In genomic region chr12:52036587-52037171, GRCh38 we compare ENCODE assay signal across 8 cellular contexts. TPM values are rescaled to one million over a fixed set of nuclear protein-coding genes. Genes with fewer than 3 reads are reported as not detected.
DNase-seq lines count a peak whose midpoint lies in the region; ATAC-seq, FAIRE-seq and TF ChIP-seq lines count a peak whose summit lies in the region.

No MANE protein-coding gene starts in this region.

- H3K36me3 ChIP-seq in keratinocyte (ENCODE audit: control insufficient read depth in 2 of 2, extremely low read depth in 1 of 2, insufficient read depth in 2 of 2, low read length in 2 of 2), result no peaks in the 10 kb centered on the region

- peak; percentile 70 for ATAC-seq in central memory CD8-positive, alpha-beta T cell (replicated peaks; ENCODE audit: extremely low read depth, poor library complexity, severe bottlenecking)

- TF ChIP-seq CTCF in keratinocyte (optimal IDR thresholded peaks at IDR 0.05 in 1 of 3, IDR thresholded peaks at IDR 0.05 in 1 of 3, conservative IDR thresholded peaks at IDR 0.05 in 1 of 3; ENCODE audit: extremely low read depth in 1 of 3, insufficient read depth in 2 of 3, low read length in 3 of 3), result no peak

- H3K79me2 ChIP-seq in keratinocyte (ENCODE audit: control insufficient read depth, insufficient read depth, low read length), result no peaks in the 10 kb centered on the region

- FAIRE-seq in keratinocyte (lab: Jason Lieb, UNC), result no peak

- H3K4me3 Mint-ChIP-seq in central memory CD8-positive, alpha-beta T cell, result peak overlapping the region; percentile 52

- no peaks in the 10 kb centered on the region for H3K27me3 Mint-ChIP-seq in central memory CD8-positive, alpha-beta T cell

- peak overlapping the region; percentile 73 for H3K4me2 ChIP-seq in keratinocyte (ENCODE audit: control insufficient read depth, extremely low read depth, insufficient read depth, low read depth, low read length)

- H3K9me1 ChIP-seq in keratinocyte (ENCODE audit: control insufficient read depth, extremely low read depth, insufficient read depth, low read length), result no peaks in the 10 kb centered on the region

- H4K20me1 ChIP-seq in keratinocyte (ENCODE audit: control insufficient read depth, extremely low read depth, insufficient read depth, low read length), result no peaks in the 10 kb centered on the region

- H3K36me3 Mint-ChIP-seq in central memory CD8-positive, alpha-beta T cell (ENCODE audit: insufficient read depth), result peaks cover 5% of the 10 kb centered on the region

- dilution Hi-C loops in keratinocyte (cut with MboI; ENCODE audit: extremely low pct_ligation_motif_present, low sequenced_read_pairs), result no loop called here

- peak overlapping the region in 2 of 3 experiments; percentile 49 to 52 for H3K4me3 ChIP-seq in keratinocyte (ENCODE audit: control insufficient read depth in 2 of 3, extremely low read depth in 1 of 3, insufficient read depth in 2 of 3, low read depth in 1 of 3, low read length in 3 of 3)

- no peaks in the 10 kb centered on the region for H3K9me3 ChIP-seq in keratinocyte (ENCODE audit: control insufficient read depth, low read depth, low read length)

- no peaks in the 10 kb centered on the region for H3K9me3 Mint-ChIP-seq in central memory CD8-positive, alpha-beta T cell

- H3K4me1 Mint-ChIP-seq in central memory CD8-positive, alpha-beta T cell, result peaks cover 22% of the 10 kb centered on the region

- H3K27ac ChIP-seq in keratinocyte (ENCODE audit: control insufficient read depth, insufficient read depth, low read length), result peak overlapping the region; percentile 28

- H3K27me3 ChIP-seq in keratinocyte (ENCODE audit: control insufficient read depth, extremely low read depth, insufficient read depth, low read length), result peaks cover 13% of the 10 kb centered on the region

- DNase-seq in DMS153 (lab: John Stamatoyannopoulos, UW) (peak; percentile 63), GOT3 (lab: John Stamatoyannopoulos, UW) (peak; percentile 22), NCI-H1417 treated with DMSO at 0.1 percent for 48 hours (lab: John Stamatoyannopoulos, UW) (peak; percentile 1), keratinocyte (ENCODE audit: low read depth, low spot score) (no peak), DMS79 treated with DMSO at 0.1 percent for 48 hours (lab: John Stamatoyannopoulos, UW) (no peak)
- DNase-seq in activated CD4-positive, CD25-positive, alpha-beta regulatory T cell treated with anti-CD3 and anti-CD28 coated beads, Interleukin-2, amount 50 U/mL, for 72 hours, result peak; percentile 78
- peak; percentile 69 to 81 for DNase-seq in central memory CD8-positive, alpha-beta T cell (ENCODE audit: low spot score in 2 of 2)
- peak; percentile 68 to 82 for DNase-seq in stimulated activated CD4-positive, alpha-beta T cell treated with anti-CD3 and anti-CD28 coated beads, Interleukin-15, amount 100 ng/mL, for 1 hour (ENCODE audit: low read depth in 1 of 2, low spot score in 1 of 2)

- peak overlapping the region; percentile 71 for H3K27ac Mint-ChIP-seq in central memory CD8-positive, alpha-beta T cell (ENCODE audit: low read depth)

- H3K4me1 ChIP-seq in keratinocyte (ENCODE audit: control insufficient read depth, extremely low read depth, insufficient read depth, low read length), result peaks cover 22% of the 10 kb centered on the region

- peak overlapping the region; percentile 77 for H3K9ac ChIP-seq in keratinocyte (ENCODE audit: control insufficient read depth, extremely low read depth, insufficient read depth, low read length)

- H2AFZ ChIP-seq in keratinocyte (ENCODE audit: control insufficient read depth, low read length), result peak overlapping the region; percentile 36

RNA-seq across cellular contexts. Expression of gene NR4A1, which starts 14.6 kb away (rescaled TPM):
- 0.69 to 7.8 TPM (median 3.9 TPM) in 3 replicates for polyA plus RNA-seq in keratinocyte
- polyA plus RNA-seq in keratinocyte (2011; ENCODE audit: low read depth), result 0.72 TPM
- 1.0 and 2.7 TPM in 2 replicates for polyA plus RNA-seq in keratinocyte (2011; cell fraction: cytosol; rRNA removed)
- polyA plus RNA-seq in keratinocyte (2011; cell fraction: nucleus; rRNA removed), result 54.7 and 94.3 TPM in 2 replicates
- 0.70 and 5.4 TPM in 2 replicates for polyA plus RNA-seq in keratinocyte (2012; ENCODE audit: low replicate concordance)
- 0.95 to 9.3 TPM (median 5.6 TPM) in 3 replicates for polyA minus RNA-seq in keratinocyte
- 7.7 TPM for polyA minus RNA-seq in keratinocyte (2011; cell fraction: cytosol; rRNA and poly(A)+ RNA removed)
- polyA minus RNA-seq in keratinocyte (2011; cell fraction: nucleus; rRNA and poly(A)+ RNA removed), result 45.2 and 46.1 TPM in 2 replicates

RNA-seq across cellular contexts. Expression of gene TAMALIN, which starts 29.9 kb away (rescaled TPM):
- 0.54 to 0.86 TPM (median 0.56 TPM) in 3 replicates for polyA plus RNA-seq in keratinocyte
- 1.5 TPM for polyA plus RNA-seq in keratinocyte (2011; ENCODE audit: low read depth)
- 0.27 and 0.61 TPM in 2 replicates for polyA plus RNA-seq in keratinocyte (2011; cell fraction: cytosol; rRNA removed)
- 1.7 and 2.5 TPM in 2 replicates for polyA plus RNA-seq in keratinocyte (2011; cell fraction: nucleus; rRNA removed)
- polyA plus RNA-seq in keratinocyte (2012; ENCODE audit: low replicate concordance), result 0.37 and 0.44 TPM in 2 replicates
- polyA minus RNA-seq in keratinocyte, result 0.20 to 1.1 TPM in 2 of 3 replicates, not detected in the other
- polyA minus RNA-seq in keratinocyte (2011; cell fraction: cytosol; rRNA and poly(A)+ RNA removed), result not detected
- polyA minus RNA-seq in keratinocyte (2011; cell fraction: nucleus; rRNA and poly(A)+ RNA removed), result 2.2 and 4.9 TPM in 2 replicates

RNA-seq across cellular contexts. Expression of gene ATG101, which starts 33.1 kb away (rescaled TPM):
- 62.7 to 74.7 TPM (median 73.9 TPM) in 3 replicates for polyA plus RNA-seq in keratinocyte
- 30.9 TPM for polyA plus RNA-seq in keratinocyte (2011; ENCODE audit: low read depth)
- polyA plus RNA-seq in keratinocyte (2011; cell fraction: cytosol; rRNA removed), result 35.6 and 61.0 TPM in 2 replicates
- 47.2 and 55.1 TPM in 2 replicates for polyA plus RNA-seq in keratinocyte (2011; cell fraction: nucleus; rRNA removed)
- 60.2 and 62.9 TPM in 2 replicates for polyA plus RNA-seq in keratinocyte (2012; ENCODE audit: low replicate concordance)
- polyA minus RNA-seq in keratinocyte, result 40.1 to 101 TPM (median 51.2 TPM) in 3 replicates
- 32.6 TPM for polyA minus RNA-seq in keratinocyte (2011; cell fraction: cytosol; rRNA and poly(A)+ RNA removed)
- 18.0 and 19.2 TPM in 2 replicates for polyA minus RNA-seq in keratinocyte (2011; cell fraction: nucleus; rRNA and poly(A)+ RNA removed)

RNA-seq across cellular contexts. Expression of gene SMIM41, which starts 42.8 kb away (rescaled TPM):
- not detected in 3 replicates for polyA plus RNA-seq in keratinocyte
- polyA plus RNA-seq in keratinocyte (2011; ENCODE audit: low read depth), result not detected
- polyA plus RNA-seq in keratinocyte (2011; cell fraction: cytosol; rRNA removed), result not detected in 2 replicates
- polyA plus RNA-seq in keratinocyte (2011; cell fraction: nucleus; rRNA removed), result not detected in 2 replicates
- polyA plus RNA-seq in keratinocyte (2012; ENCODE audit: low replicate concordance), result not detected in 2 replicates
- not detected in 3 replicates for polyA minus RNA-seq in keratinocyte
- not detected for polyA minus RNA-seq in keratinocyte (2011; cell fraction: cytosol; rRNA and poly(A)+ RNA removed)
- polyA minus RNA-seq in keratinocyte (2011; cell fraction: nucleus; rRNA and poly(A)+ RNA removed), result not detected in 2 replicates

Comparison
In these comparisons a context has a peak if more than half of its experiments do, and no peak if none do; other contexts are left out.
1. DNase-seq: peak in DMS153 (single experiment), GOT3 (single experiment), NCI-H1417 treated with DMSO at 0.1 percent for 48 hours (single experiment), activated CD4-positive, CD25-positive, alpha-beta regulatory T cell treated with anti-CD3 and anti-CD28 coated beads, Interleukin-2, amount 50 U/mL, for 72 hours (single experiment), central memory CD8-positive, alpha-beta T cell (2 of 2) and stimulated activated CD4-positive, alpha-beta T cell treated with anti-CD3 and anti-CD28 coated beads, Interleukin-15, amount 100 ng/mL, for 1 hour (2 of 2); none in keratinocyte (single experiment) and DMS79 treated with DMSO at 0.1 percent for 48 hours (single experiment).